Comparison of ENCODE assay signal across 1 cellular context in the genomic region with DNA sequence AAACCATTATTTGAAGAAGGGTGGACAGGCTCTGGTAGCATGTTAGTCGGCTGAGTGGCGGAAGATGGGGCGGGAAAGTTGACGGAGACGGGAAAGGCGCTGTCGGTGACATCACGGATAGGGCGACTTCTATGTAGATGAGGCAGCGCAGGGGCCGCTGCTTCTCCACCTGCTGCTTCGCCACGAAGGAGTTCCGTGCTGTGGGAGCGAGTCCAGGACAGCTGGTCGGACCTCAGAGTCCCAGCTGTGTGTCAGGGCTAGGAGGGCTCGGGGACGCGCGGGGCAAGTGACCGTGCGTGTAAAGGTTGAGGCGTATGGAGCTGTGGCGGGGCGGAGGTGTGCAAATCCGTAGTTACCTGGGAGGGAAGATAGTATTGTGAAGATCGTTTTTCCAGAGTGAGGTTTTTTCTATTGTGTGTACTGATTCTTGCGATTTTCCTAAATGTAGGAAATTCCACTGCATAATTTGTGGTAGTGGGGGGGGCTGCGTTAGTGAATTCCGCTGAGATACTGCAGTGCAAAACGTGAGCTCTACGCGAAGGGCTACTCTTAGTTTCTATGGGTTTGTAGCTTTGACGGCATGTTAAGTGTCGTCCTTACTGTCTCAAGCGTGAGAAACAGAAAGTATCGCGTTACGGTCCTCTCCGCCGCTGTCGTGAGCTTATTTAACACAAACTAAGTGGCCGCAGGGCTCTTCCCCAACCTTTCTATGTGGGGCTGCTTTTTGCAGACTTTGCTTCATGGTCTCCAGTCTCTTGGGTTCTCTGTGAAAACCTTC.
TF ChIP-seq lines count a peak whose summit lies in the region.

No MANE protein-coding gene starts in this region.

TF ChIP-seq in WTC11, 78 proteins besides CTCF, POLR2A, EP300 and RAD21 (continued from another document):
- TF ChIP-seq, protein P1, sequence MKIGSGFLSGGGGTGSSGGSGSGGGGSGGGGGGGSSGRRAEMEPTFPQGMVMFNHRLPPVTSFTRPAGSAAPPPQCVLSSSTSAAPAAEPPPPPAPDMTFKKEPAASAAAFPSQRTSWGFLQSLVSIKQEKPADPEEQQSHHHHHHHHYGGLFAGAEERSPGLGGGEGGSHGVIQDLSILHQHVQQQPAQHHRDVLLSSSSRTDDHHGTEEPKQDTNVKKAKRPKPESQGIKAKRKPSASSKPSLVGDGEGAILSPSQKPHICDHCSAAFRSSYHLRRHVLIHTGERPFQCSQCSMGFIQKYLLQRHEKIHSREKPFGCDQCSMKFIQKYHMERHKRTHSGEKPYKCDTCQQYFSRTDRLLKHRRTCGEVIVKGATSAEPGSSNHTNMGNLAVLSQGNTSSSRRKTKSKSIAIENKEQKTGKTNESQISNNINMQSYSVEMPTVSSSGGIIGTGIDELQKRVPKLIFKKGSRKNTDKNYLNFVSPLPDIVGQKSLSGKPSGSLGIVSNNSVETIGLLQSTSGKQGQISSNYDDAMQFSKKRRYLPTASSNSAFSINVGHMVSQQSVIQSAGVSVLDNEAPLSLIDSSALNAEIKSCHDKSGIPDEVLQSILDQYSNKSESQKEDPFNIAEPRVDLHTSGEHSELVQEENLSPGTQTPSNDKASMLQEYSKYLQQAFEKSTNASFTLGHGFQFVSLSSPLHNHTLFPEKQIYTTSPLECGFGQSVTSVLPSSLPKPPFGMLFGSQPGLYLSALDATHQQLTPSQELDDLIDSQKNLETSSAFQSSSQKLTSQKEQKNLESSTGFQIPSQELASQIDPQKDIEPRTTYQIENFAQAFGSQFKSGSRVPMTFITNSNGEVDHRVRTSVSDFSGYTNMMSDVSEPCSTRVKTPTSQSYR (CRISPR knock-in tag; IDR thresholded peaks at IDR 0.05), result peak; percentile 92; the same call in 1 of the 2 replicates
- TF ChIP-seq, protein P2, sequence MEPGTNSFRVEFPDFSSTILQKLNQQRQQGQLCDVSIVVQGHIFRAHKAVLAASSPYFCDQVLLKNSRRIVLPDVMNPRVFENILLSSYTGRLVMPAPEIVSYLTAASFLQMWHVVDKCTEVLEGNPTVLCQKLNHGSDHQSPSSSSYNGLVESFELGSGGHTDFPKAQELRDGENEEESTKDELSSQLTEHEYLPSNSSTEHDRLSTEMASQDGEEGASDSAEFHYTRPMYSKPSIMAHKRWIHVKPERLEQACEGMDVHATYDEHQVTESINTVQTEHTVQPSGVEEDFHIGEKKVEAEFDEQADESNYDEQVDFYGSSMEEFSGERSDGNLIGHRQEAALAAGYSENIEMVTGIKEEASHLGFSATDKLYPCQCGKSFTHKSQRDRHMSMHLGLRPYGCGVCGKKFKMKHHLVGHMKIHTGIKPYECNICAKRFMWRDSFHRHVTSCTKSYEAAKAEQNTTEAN (CRISPR knock-in tag; IDR thresholded peaks at IDR 0.05), result peak; percentile 95
- TF ChIP-seq NR3C1 (CRISPR knock-in tag; conservative IDR thresholded peaks at IDR 0.05; ENCODE audit: low read depth), result peak; percentile 97
